Comparison of ENCODE assay signal across 14 cellular contexts in the genomic region with DNA sequence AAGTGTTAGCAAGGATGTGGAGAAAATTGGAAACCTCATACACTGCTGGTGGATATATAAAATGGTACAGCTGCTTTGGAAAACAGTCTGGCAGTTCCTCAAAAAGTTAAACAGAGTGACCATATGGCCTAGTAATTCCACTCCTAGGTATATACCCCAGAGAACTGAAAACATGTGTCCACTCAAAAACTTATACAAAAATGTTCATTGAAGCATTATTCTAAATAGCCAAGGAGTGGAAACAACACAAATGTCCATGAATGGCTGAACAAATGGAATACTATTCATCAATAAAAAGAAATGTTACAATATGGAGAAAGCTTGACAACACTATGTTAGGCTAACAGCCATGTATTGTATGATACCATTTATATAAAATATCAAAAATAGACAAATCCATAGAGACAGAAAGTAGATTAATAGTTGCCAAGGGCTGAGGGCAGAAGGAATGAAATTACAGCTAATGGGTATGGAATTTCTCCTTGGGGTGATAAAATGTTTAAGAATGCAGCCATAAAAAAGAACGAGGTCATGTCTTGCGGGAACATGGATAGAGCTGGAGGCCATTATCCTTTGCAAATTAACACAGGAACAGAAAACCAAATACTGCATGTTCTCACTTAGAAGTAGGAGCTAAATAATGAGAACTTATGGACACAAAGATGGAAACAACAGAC. TPM values are rescaled to one million over a fixed set of nuclear protein-coding genes. Genes with fewer than 3 reads are reported as not detected.
A peak's percentile ranks its signal among the peaks of the same experiment; 100 is the strongest.
DNase-seq lines count a peak whose midpoint lies in the region; ATAC-seq, FAIRE-seq and TF ChIP-seq lines count a peak whose summit lies in the region.
"Had no signal": no experiment of that assay in that cellular context is flagged by ENCODE, and none has a peak within 500 bp of the region (broad histone marks: within the 10 kb centered on the region; RNA-seq: fewer than 3 reads in every experiment).

No MANE protein-coding gene starts in this region.

- peak overlapping the region; percentile 85 for H3K27ac ChIP-seq in mesenchymal stem cell (ENCODE audit: low read length, poor library complexity, severe bottlenecking)
- no peak overlapping the region for H3K27ac ChIP-seq in effector memory CD4-positive, alpha-beta T cell (ENCODE audit: insufficient read depth, low read length, poor library complexity, severe bottlenecking)
- H3K27ac ChIP-seq: BLaER1 treated with 17β-estradiol and CSF1 and Interleukin-3, amounts not matched to agents 10 nM and 100 nM had no signal

- POLR2A ChIA-PET in BJ (lab: Charles Lee), result interaction anchor here (0.6 kb wide), 1 partner anchor 412 kb away, joined by 4 read pairs; no protein-coding TSS in a partner anchor

- no peak overlapping the region for H2BK5ac ChIP-seq in mesenchymal stem cell (ENCODE audit: low read depth, low read length, poor library complexity, severe bottlenecking)

- no peak overlapping the region for H3K4me3 ChIP-seq in BJ (ENCODE audit: low read depth, low read length)
- H3K4me3 ChIP-seq in bronchial epithelial cell (ENCODE audit: low read depth, low read length), result no peak overlapping the region
- no peak overlapping the region for H3K4me3 ChIP-seq in mesenchymal stem cell (ENCODE audit: insufficient read depth in 1 of 2, low read depth in 1 of 2, low read length in 2 of 2)
- H3K4me3 ChIP-seq in effector memory CD4-positive, alpha-beta T cell (ENCODE audit: insufficient read depth, low read depth, low read length, poor library complexity, severe bottlenecking), result no peak overlapping the region
- H3K4me3 ChIP-seq: BLaER1 treated with 17β-estradiol and CSF1 and Interleukin-3, amounts not matched to agents 10 nM and 100 nM had no signal

- DNase-seq in BJ (ENCODE audit: low read depth) (peak; percentile 59), NCI-H460 (ENCODE audit: extremely low read depth, low read depth) (peak; percentile 51), bronchial epithelial cell (ENCODE audit: low read depth) (peak; percentile 82), mesenchymal stem cell (peak; percentile 59)
- DNase-seq in stimulated activated CD4-positive, alpha-beta T cell treated with anti-CD3 and anti-CD28 coated beads, Interleukin-4, amount 100 ng/mL, for 24 hours, result no peak
- DNase-seq in effector memory CD4-positive, alpha-beta T cell, result no peak
- DNase-seq in activated naive CD4-positive, alpha-beta T cell treated with anti-CD3 and anti-CD28 coated beads, Interleukin-2, amount 50 U/mL, for 72 hours (ENCODE audit: low spot score in 2 of 2), result no peak
- DNase-seq: activated naive CD8-positive, alpha-beta T cell treated with anti-CD3 and anti-CD28 coated beads for 36 hours; Karpas-422; posterior cingulate gyrus; stimulated activated naive CD4-positive, alpha-beta T cell treated with Interleukin-2 at 50 U/mL for 16 hours had no signal

- TF ChIP-seq CTCF in BJ (IDR thresholded peaks at IDR 0.05; ENCODE audit: insufficient read depth, low read depth, low read length) (no peak), bronchial epithelial cell (IDR thresholded peaks at IDR 0.05; ENCODE audit: insufficient read depth, low read length, severe bottlenecking) (no peak)

- no peak overlapping the region for H2BK120ac ChIP-seq in mesenchymal stem cell (ENCODE audit: low read depth, low read length)

- H4K91ac ChIP-seq in mesenchymal stem cell (ENCODE audit: low read length), result no peak overlapping the region

- no peak overlapping the region for H2AK5ac ChIP-seq in mesenchymal stem cell (ENCODE audit: low read length, severe bottlenecking)

- H3K4me2 ChIP-seq in mesenchymal stem cell (ENCODE audit: low read length, poor library complexity, severe bottlenecking), result no peak overlapping the region
- H3K4me2 ChIP-seq: BLaER1 treated with 17β-estradiol and CSF1 and Interleukin-3, amounts not matched to agents 10 nM and 100 nM had no signal

- no peak overlapping the region for H2AFZ ChIP-seq in mesenchymal stem cell (ENCODE audit: low read depth, low read length)

- peaks cover 5% of the 10 kb centered on the region for H3K4me1 ChIP-seq in mesenchymal stem cell (ENCODE audit: control insufficient read depth, insufficient read depth, low read depth, low read length)
- no peaks in the 10 kb centered on the region for H3K4me1 ChIP-seq in effector memory CD4-positive, alpha-beta T cell (ENCODE audit: control insufficient read depth, insufficient read depth, low read length, poor library complexity, severe bottlenecking)

- no peaks in the 10 kb centered on the region for H3K9me3 ChIP-seq in mesenchymal stem cell (ENCODE audit: control insufficient read depth, low read length)
- no peaks in the 10 kb centered on the region for H3K9me3 ChIP-seq in effector memory CD4-positive, alpha-beta T cell (ENCODE audit: control insufficient read depth, low read length)

- no peak overlapping the region for H3K27ac Mint-ChIP-seq in activated naive CD4-positive, alpha-beta T cell treated with anti-CD3 and anti-CD28 coated beads, Interleukin-2, amount 50 U/mL, for 72 hours
- H3K27ac Mint-ChIP-seq: activated naive CD8-positive, alpha-beta T cell treated with anti-CD3 and anti-CD28 coated beads for 36 hours had no signal

- no peak overlapping the region for H3K14ac ChIP-seq in mesenchymal stem cell (ENCODE audit: low read length in 2 of 2)

- H2BK15ac ChIP-seq in mesenchymal stem cell (ENCODE audit: low read depth, poor library complexity, severe bottlenecking), result no peak overlapping the region

- FAIRE-seq in bronchial epithelial cell (lab: Jason Lieb, UNC), result no peak
- FAIRE-seq: G401.6 had no signal

- no peak overlapping the region for H3K23ac ChIP-seq in mesenchymal stem cell (ENCODE audit: low read length in 2 of 2)

- H4K8ac ChIP-seq in mesenchymal stem cell (ENCODE audit: low read length), result no peak overlapping the region

- no peak overlapping the region for H2BK12ac ChIP-seq in mesenchymal stem cell (ENCODE audit: low read length in 2 of 2)

- H3K79me1 ChIP-seq in mesenchymal stem cell (replicated peaks; ENCODE audit: low read length, poor library complexity, severe bottlenecking), result no peaks in the 10 kb centered on the region

- H3K36me3 ChIP-seq in BJ (ENCODE audit: control insufficient read depth, insufficient read depth, low read length), result no peaks in the 10 kb centered on the region
- H3K36me3 ChIP-seq in bronchial epithelial cell (ENCODE audit: control insufficient read depth, insufficient read depth, low read length), result no peaks in the 10 kb centered on the region
- H3K36me3 ChIP-seq in mesenchymal stem cell (ENCODE audit: control insufficient read depth in 1 of 2, insufficient read depth in 2 of 2, low read depth in 1 of 2, low read length in 2 of 2), result no peaks in the 10 kb centered on the region
- no peaks in the 10 kb centered on the region for H3K36me3 ChIP-seq in effector memory CD4-positive, alpha-beta T cell (ENCODE audit: control insufficient read depth, insufficient read depth, low read length)
- H3K36me3 ChIP-seq: BLaER1 treated with 17β-estradiol and CSF1 and Interleukin-3, amounts not matched to agents 10 nM and 100 nM had no signal

- no peak overlapping the region for H3K18ac ChIP-seq in mesenchymal stem cell (ENCODE audit: low read depth in 1 of 2, low read length in 2 of 2)

- no peaks in the 10 kb centered on the region for H3K9me3 Mint-ChIP-seq in activated naive CD4-positive, alpha-beta T cell treated with anti-CD3 and anti-CD28 coated beads, Interleukin-2, amount 50 U/mL, for 72 hours
- H3K9me3 Mint-ChIP-seq: activated naive CD8-positive, alpha-beta T cell treated with anti-CD3 and anti-CD28 coated beads for 36 hours had no signal

- no peak overlapping the region for H3K9ac ChIP-seq in mesenchymal stem cell (ENCODE audit: low read length)
- H3K9ac ChIP-seq: BLaER1 treated with 17β-estradiol and CSF1 and Interleukin-3, amounts not matched to agents 10 nM and 100 nM had no signal

- CTCF ChIA-PET in BJ (lab: Yijun Ruan, JAX), result interaction anchor here (0.6 to 20.6 kb wide), 6 partner anchors 9 to 1545 kb away, joined by 3 to 377 read pairs (median 4); partner anchors contain the start of gene AOPEP

- 0% methylated on average over 2 of the region's 2 CpGs for WGBS in mesenchymal stem cell

- H3K27me3 ChIP-seq in BJ (ENCODE audit: control insufficient read depth, insufficient read depth, low read length), result no peaks in the 10 kb centered on the region
- H3K27me3 ChIP-seq in bronchial epithelial cell (ENCODE audit: control insufficient read depth, insufficient read depth, low read length), result no peaks in the 10 kb centered on the region
- no peaks in the 10 kb centered on the region for H3K27me3 ChIP-seq in mesenchymal stem cell (ENCODE audit: control insufficient read depth in 1 of 2, insufficient read depth in 1 of 2, low read length in 2 of 2)
- H3K27me3 ChIP-seq in effector memory CD4-positive, alpha-beta T cell (replicated peaks; ENCODE audit: control insufficient read depth, insufficient read depth, low read length, poor library complexity, severe bottlenecking), result no peaks in the 10 kb centered on the region
- H3K27me3 ChIP-seq: BLaER1 treated with 17β-estradiol and CSF1 and Interleukin-3, amounts not matched to agents 10 nM and 100 nM had no signal

- H3K36me3 Mint-ChIP-seq in activated naive CD4-positive, alpha-beta T cell treated with anti-CD3 and anti-CD28 coated beads, Interleukin-2, amount 50 U/mL, for 72 hours, result no peaks in the 10 kb centered on the region
- H3K36me3 Mint-ChIP-seq: activated naive CD8-positive, alpha-beta T cell treated with anti-CD3 and anti-CD28 coated beads for 36 hours had no signal

- no peak for ATAC-seq in HG02571 (IDR thresholded peaks at IDR 0.05; ENCODE audit: unreplicated experiment)
- no peak for ATAC-seq in activated naive CD4-positive, alpha-beta T cell treated with anti-CD3 and anti-CD28 coated beads, Interleukin-2, amount 50 U/mL, for 72 hours

- H3K4ac ChIP-seq in mesenchymal stem cell (ENCODE audit: low read depth in 1 of 2, low read length in 2 of 2), result no peak overlapping the region

RNA-seq across cellular contexts. Expression of gene FBP1, which starts 33.6 kb away (rescaled TPM):
- polyA plus RNA-seq in BJ (2011; rRNA removed), result 0.15 and 0.23 TPM in 2 replicates
- polyA minus RNA-seq in BJ (2011; rRNA and poly(A)+ RNA removed), result not detected in 2 replicates
- 0.12 TPM in 1 of 2 replicates, not detected in the other for total RNA-seq in NCI-H460 (2014; rRNA removed; shearing (Covaris generic))
- polyA plus RNA-seq in NCI-H460 (2014; cell fraction: nucleus; rRNA removed), result not detected in 2 replicates
- 0.13 TPM in 1 of 2 replicates, not detected in the other for total RNA-seq in bronchial epithelial cell
- polyA plus RNA-seq in mesenchymal stem cell (2013, experiment 1 of 2), result 0.40 TPM
- 0.15 TPM for polyA plus RNA-seq in mesenchymal stem cell (2013, experiment 2 of 2)
- 1 to 10 TPM in 1 of 2 donors, under 1 TPM in 1; 0.89 to 1.2 TPM for total RNA-seq in activated naive CD4-positive, alpha-beta T cell treated with anti-CD3 and anti-CD28 coated beads, Interleukin-2, amount 50 U/mL, for 72 hours

RNA-seq across cellular contexts. Expression of gene AOPEP, which starts 53.5 kb away (rescaled TPM):
- 52.1 and 57.3 TPM in 2 replicates for polyA plus RNA-seq in BJ (2011; rRNA removed)
- 72.4 and 90.3 TPM in 2 replicates for polyA minus RNA-seq in BJ (2011; rRNA and poly(A)+ RNA removed)
- 27.0 and 30.7 TPM in 2 replicates for total RNA-seq in NCI-H460 (2014; rRNA removed; shearing (Covaris generic))
- polyA plus RNA-seq in NCI-H460 (2014; cell fraction: nucleus; rRNA removed), result 36.8 and 55.2 TPM in 2 replicates
- total RNA-seq in bronchial epithelial cell, result 75.4 and 91.1 TPM in 2 replicates
- 11.8 TPM for polyA plus RNA-seq in mesenchymal stem cell (2013, experiment 1 of 2)
- polyA plus RNA-seq in mesenchymal stem cell (2013, experiment 2 of 2), result 10.9 TPM
- 10 to 100 TPM in 1 of 2 donors, 1 to 10 TPM in 1; 5.5 to 13.0 TPM for total RNA-seq in activated naive CD4-positive, alpha-beta T cell treated with anti-CD3 and anti-CD28 coated beads, Interleukin-2, amount 50 U/mL, for 72 hours

Comparison
In these comparisons a context has a peak if more than half of its experiments do, and no peak if none do; other contexts are left out.
1. DNase-seq: peak in BJ (single experiment), NCI-H460 (single experiment), bronchial epithelial cell (single experiment) and mesenchymal stem cell (single experiment); none in stimulated activated CD4-positive, alpha-beta T cell treated with anti-CD3 and anti-CD28 coated beads, Interleukin-4, amount 100 ng/mL, for 24 hours (single experiment), effector memory CD4-positive, alpha-beta T cell (0 of 3) and activated naive CD4-positive, alpha-beta T cell treated with anti-CD3 and anti-CD28 coated beads, Interleukin-2, amount 50 U/mL, for 72 hours (0 of 2).